ENCODE assay signal across 16 cellular contexts in the genomic region with DNA sequence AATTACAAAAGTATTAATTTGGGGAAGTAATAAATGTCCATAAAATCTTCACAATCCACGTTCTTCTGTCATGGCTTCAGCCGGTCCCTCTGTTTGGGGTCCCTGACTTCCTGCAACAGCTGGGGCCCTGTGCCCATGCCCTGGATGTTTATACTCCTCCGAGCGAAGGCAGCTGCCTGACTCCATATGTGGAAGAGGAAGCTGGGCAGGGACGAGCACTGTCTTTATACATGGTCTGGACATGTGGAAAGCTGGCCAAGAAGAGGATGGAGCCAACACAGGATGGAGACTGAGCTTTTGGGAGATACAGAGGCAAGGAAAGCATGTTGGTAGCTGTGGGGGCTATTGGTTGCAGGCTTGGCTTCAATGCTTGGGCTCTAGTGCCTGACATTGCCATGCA.
DNase-seq lines count a peak whose midpoint lies in the region; ATAC-seq and TF ChIP-seq lines count a peak whose summit lies in the region.
"Had no signal": no experiment of that assay in that cellular context is flagged by ENCODE, and none has a peak within 500 bp of the region (broad histone marks: within the 10 kb centered on the region; RNA-seq: fewer than 3 reads in every experiment).

No MANE protein-coding gene starts in this region.

- peaks cover 76% of the 10 kb centered on the region for H3K4me1 Mint-ChIP-seq in WTC11
- H3K4me1 Mint-ChIP-seq in CD8-positive, alpha-beta T cell (ENCODE audit: low read depth): peaks cover 18% of the 10 kb centered on the region

- peaks cover 12% of the 10 kb centered on the region for H3K36me3 Mint-ChIP-seq in WTC11
- peaks cover 7% of the 10 kb centered on the region for H3K36me3 Mint-ChIP-seq in CD8-positive, alpha-beta T cell

- ATAC-seq in WTC11: peak; percentile 54
- ATAC-seq in CD8-positive, alpha-beta T cell: no peak
- ATAC-seq in activated CD4-positive, CD25-positive, alpha-beta regulatory T cell treated with anti-CD3 and anti-CD28 coated beads, Interleukin-2, amount 50 U/mL, for 24 hours: no peak
- ATAC-seq: A549 had no signal

- peak overlapping the region; percentile 50 for H3K27ac ChIP-seq in iPS-18a (ENCODE audit: low read length)
- no peak overlapping the region for H3K27ac ChIP-seq in CD8-positive, alpha-beta T cell (ENCODE audit: low read depth, low read length)
- H3K27ac ChIP-seq: 22Rv1, A549, BLaER1 had no signal

- intact Hi-C loops in CD8-positive, alpha-beta T cell (cut with DNase I, micrococcal nuclease): no loop called here

- no peaks in the 10 kb centered on the region for H3K27me3 Mint-ChIP-seq in WTC11 (ENCODE audit: low read depth)
- no peaks in the 10 kb centered on the region for H3K27me3 Mint-ChIP-seq in CD8-positive, alpha-beta T cell (ENCODE audit: low read depth)
- H3K27me3 Mint-ChIP-seq: CD4-positive, alpha-beta memory T cell had no signal

- POLR2A ChIA-PET in WTC11 (lab: Charles Lee): interaction anchor here (1.2 kb wide), 1 partner anchor 9 kb away, joined by 13 read pairs; no protein-coding TSS in a partner anchor
- POLR2A ChIA-PET in CD8-positive, alpha-beta T cell (lab: Charles Lee): no interaction called here

- H3K9me3 ChIP-seq in iPS-18a (ENCODE audit: control insufficient read depth, low read depth, low read length): no peaks in the 10 kb centered on the region
- H3K9me3 ChIP-seq in CD8-positive, alpha-beta T cell (ENCODE audit: low read length): no peaks in the 10 kb centered on the region
- H3K9me3 ChIP-seq: A549 had no signal

- DNase-seq in NCI-H82 (lab: John Stamatoyannopoulos, UW) (peak; percentile 75), NCI-H82 treated with DMSO at 0.1 percent for 48 hours (lab: John Stamatoyannopoulos, UW; ENCODE audit: unreplicated experiment) (no peak), WTC11 (ENCODE audit: low spot score) (no peak), HT-29 (ENCODE audit: low spot score) (no peak)
- no peak for DNase-seq in CD8-positive, alpha-beta T cell
- DNase-seq: Calu3; CD4-positive, alpha-beta memory T cell; DMS79 treated with DMSO at 0.1 percent for 48 hours; GF-D8; HCEC 1CT had no signal

- H3K36me3 ChIP-seq in iPS-18a (ENCODE audit: control insufficient read depth, low read depth, low read length): no peaks in the 10 kb centered on the region
- no peaks in the 10 kb centered on the region for H3K36me3 ChIP-seq in CD8-positive, alpha-beta T cell (ENCODE audit: insufficient read depth, low read length)
- H3K36me3 ChIP-seq: BLaER1 had no signal

- H3K4me3 Mint-ChIP-seq in WTC11: peak overlapping the region; percentile 51
- H3K4me3 Mint-ChIP-seq in CD8-positive, alpha-beta T cell: no peak overlapping the region
- H3K4me3 Mint-ChIP-seq: CD14-positive monocyte; CD4-positive, alpha-beta memory T cell had no signal

- no peak for TF ChIP-seq CTCF in WTC11 (IDR thresholded peaks at IDR 0.05)
- no peak for TF ChIP-seq CTCF in CD8-positive, alpha-beta T cell (IDR thresholded peaks at IDR 0.05)

- peaks cover 40% of the 10 kb centered on the region for H3K4me1 ChIP-seq in iPS-18a (ENCODE audit: control insufficient read depth, low read depth, low read length)
- peaks cover 11% of the 10 kb centered on the region for H3K4me1 ChIP-seq in CD8-positive, alpha-beta T cell (ENCODE audit: insufficient read depth, low read length)
- H3K4me1 ChIP-seq: A549 had no signal

- H3K9ac ChIP-seq in iPS-18a (ENCODE audit: low read length): no peak overlapping the region
- H3K9ac ChIP-seq: BLaER1 had no signal

- H3K9me3 Mint-ChIP-seq in WTC11: no peaks in the 10 kb centered on the region
- peaks cover 12% of the 10 kb centered on the region for H3K9me3 Mint-ChIP-seq in CD8-positive, alpha-beta T cell

- peak overlapping the region; percentile 99 for H3K27ac Mint-ChIP-seq in WTC11
- no peak overlapping the region for H3K27ac Mint-ChIP-seq in CD8-positive, alpha-beta T cell
- H3K27ac Mint-ChIP-seq: CD14-positive monocyte had no signal

- CTCF ChIA-PET in WTC11 (lab: Charles Lee): interaction anchor here (0.6 to 1.2 kb wide), 5 partner anchors 9 to 181 kb away, joined by 3 to 9 read pairs (median 3); no protein-coding TSS in a partner anchor
- CTCF ChIA-PET in CD8-positive, alpha-beta T cell (lab: Charles Lee): interaction anchor here (1.1 kb wide), 1 partner anchor 41 kb away, joined by 4 read pairs; no protein-coding TSS in a partner anchor

- no peaks in the 10 kb centered on the region for H3K27me3 ChIP-seq in iPS-18a (ENCODE audit: control insufficient read depth, insufficient read depth, low read length)
- no peaks in the 10 kb centered on the region for H3K27me3 ChIP-seq in CD8-positive, alpha-beta T cell (ENCODE audit: insufficient read depth, low read length)
- H3K27me3 ChIP-seq: BLaER1 had no signal

- no peak overlapping the region for H3K4me3 ChIP-seq in iPS-18a (ENCODE audit: low read length)
- H3K4me3 ChIP-seq in CD8-positive, alpha-beta T cell (ENCODE audit: low read depth, low read length): no peak overlapping the region
- H3K4me3 ChIP-seq: A549, BLaER1 had no signal

TF ChIP-seq in WTC11, 78 proteins besides CTCF, POLR2A, EP300 and RAD21 (continues in another document):
- TF ChIP-seq ZNF396 (CRISPR knock-in tag; IDR thresholded peaks at IDR 0.05; ENCODE audit: borderline replicate concordance) (no peak), ZNF219 (CRISPR knock-in tag; IDR thresholded peaks at IDR 0.05; ENCODE audit: borderline replicate concordance) (no peak)
- TF ChIP-seq, protein P1, sequence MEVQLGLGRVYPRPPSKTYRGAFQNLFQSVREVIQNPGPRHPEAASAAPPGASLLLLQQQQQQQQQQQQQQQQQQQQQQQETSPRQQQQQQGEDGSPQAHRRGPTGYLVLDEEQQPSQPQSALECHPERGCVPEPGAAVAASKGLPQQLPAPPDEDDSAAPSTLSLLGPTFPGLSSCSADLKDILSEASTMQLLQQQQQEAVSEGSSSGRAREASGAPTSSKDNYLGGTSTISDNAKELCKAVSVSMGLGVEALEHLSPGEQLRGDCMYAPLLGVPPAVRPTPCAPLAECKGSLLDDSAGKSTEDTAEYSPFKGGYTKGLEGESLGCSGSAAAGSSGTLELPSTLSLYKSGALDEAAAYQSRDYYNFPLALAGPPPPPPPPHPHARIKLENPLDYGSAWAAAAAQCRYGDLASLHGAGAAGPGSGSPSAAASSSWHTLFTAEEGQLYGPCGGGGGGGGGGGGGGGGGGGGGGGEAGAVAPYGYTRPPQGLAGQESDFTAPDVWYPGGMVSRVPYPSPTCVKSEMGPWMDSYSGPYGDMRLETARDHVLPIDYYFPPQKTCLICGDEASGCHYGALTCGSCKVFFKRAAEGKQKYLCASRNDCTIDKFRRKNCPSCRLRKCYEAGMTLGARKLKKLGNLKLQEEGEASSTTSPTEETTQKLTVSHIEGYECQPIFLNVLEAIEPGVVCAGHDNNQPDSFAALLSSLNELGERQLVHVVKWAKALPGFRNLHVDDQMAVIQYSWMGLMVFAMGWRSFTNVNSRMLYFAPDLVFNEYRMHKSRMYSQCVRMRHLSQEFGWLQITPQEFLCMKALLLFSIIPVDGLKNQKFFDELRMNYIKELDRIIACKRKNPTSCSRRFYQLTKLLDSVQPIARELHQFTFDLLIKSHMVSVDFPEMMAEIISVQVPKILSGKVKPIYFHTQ (CRISPR knock-in tag; IDR thresholded peaks at IDR 0.05): no peak
- TF ChIP-seq, protein P2, sequence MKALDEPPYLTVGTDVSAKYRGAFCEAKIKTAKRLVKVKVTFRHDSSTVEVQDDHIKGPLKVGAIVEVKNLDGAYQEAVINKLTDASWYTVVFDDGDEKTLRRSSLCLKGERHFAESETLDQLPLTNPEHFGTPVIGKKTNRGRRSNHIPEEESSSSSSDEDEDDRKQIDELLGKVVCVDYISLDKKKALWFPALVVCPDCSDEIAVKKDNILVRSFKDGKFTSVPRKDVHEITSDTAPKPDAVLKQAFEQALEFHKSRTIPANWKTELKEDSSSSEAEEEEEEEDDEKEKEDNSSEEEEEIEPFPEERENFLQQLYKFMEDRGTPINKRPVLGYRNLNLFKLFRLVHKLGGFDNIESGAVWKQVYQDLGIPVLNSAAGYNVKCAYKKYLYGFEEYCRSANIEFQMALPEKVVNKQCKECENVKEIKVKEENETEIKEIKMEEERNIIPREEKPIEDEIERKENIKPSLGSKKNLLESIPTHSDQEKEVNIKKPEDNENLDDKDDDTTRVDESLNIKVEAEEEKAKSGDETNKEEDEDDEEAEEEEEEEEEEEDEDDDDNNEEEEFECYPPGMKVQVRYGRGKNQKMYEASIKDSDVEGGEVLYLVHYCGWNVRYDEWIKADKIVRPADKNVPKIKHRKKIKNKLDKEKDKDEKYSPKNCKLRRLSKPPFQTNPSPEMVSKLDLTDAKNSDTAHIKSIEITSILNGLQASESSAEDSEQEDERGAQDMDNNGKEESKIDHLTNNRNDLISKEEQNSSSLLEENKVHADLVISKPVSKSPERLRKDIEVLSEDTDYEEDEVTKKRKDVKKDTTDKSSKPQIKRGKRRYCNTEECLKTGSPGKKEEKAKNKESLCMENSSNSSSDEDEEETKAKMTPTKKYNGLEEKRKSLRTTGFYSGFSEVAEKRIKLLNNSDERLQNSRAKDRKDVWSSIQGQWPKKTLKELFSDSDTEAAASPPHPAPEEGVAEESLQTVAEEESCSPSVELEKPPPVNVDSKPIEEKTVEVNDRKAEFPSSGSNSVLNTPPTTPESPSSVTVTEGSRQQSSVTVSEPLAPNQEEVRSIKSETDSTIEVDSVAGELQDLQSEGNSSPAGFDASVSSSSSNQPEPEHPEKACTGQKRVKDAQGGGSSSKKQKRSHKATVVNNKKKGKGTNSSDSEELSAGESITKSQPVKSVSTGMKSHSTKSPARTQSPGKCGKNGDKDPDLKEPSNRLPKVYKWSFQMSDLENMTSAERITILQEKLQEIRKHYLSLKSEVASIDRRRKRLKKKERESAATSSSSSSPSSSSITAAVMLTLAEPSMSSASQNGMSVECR (CRISPR knock-in tag; IDR thresholded peaks at IDR 0.05; ENCODE audit: borderline replicate concordance): no peak
- TF ChIP-seq, protein P3, sequence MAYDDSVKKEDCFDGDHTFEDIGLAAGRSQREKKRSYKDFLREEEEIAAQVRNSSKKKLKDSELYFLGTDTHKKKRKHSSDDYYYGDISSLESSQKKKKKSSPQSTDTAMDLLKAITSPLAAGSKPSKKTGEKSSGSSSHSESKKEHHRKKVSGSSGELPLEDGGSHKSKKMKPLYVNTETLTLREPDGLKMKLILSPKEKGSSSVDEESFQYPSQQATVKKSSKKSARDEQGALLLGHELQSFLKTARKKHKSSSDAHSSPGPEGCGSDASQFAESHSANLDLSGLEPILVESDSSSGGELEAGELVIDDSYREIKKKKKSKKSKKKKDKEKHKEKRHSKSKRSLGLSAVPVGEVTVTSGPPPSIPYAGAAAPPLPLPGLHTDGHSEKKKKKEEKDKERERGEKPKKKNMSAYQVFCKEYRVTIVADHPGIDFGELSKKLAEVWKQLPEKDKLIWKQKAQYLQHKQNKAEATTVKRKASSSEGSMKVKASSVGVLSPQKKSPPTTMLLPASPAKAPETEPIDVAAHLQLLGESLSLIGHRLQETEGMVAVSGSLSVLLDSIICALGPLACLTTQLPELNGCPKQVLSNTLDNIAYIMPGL (CRISPR knock-in tag; IDR thresholded peaks at IDR 0.05): no peak
